Comparison of ENCODE assay signal across 23 cellular contexts in the genomic region with DNA sequence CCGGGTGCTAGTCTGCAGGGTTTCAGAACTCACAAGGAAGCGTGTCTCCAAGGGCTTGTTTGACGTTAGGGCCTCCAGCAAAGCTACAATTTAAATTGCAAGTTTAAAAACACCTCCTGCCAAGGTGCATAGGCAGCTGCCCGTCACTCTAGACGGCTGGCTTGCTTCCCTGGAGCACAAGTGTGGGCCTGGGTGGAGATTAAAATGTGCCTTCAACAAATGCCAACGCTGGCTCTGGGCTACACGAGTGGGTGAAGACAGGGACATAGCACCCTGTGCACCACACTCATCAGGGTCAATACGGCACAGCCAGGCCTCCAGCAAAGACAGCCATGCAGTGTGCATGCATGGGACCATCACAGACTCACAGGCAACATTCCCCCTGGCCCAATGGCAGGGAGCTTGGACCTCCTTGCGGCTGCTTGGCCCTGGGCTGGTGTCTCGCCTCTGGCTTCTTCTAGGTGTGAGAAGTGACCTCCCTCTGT. TPM values are rescaled to one million over a fixed set of nuclear protein-coding genes. Genes with fewer than 3 reads are reported as not detected.
DNase-seq lines count a peak whose midpoint lies in the region; ATAC-seq and TF ChIP-seq lines count a peak whose summit lies in the region.
"Had no signal": no experiment of that assay in that cellular context is flagged by ENCODE, and none has a peak within 500 bp of the region (broad histone marks: within the 10 kb centered on the region; RNA-seq: fewer than 3 reads in every experiment).

No MANE protein-coding gene starts in this region.

- H3K27me3 Mint-ChIP-seq in endodermal cell (ENCODE audit: insufficient read depth) (peaks cover 52% of the 10 kb centered on the region), progenitor cell of endocrine pancreas (peaks cover 55% of the 10 kb centered on the region)
- H3K27me3 Mint-ChIP-seq in naive thymus-derived CD4-positive, alpha-beta T cell = peaks cover 10 to 29% (median 11%) of the 10 kb centered on the region in 5 donors

- peaks cover 8% of the 10 kb centered on the region for H3K9me3 Mint-ChIP-seq in endodermal cell
- H3K9me3 Mint-ChIP-seq in progenitor cell of endocrine pancreas (ENCODE audit: low read depth) = peaks cover 3% of the 10 kb centered on the region
- H3K9me3 Mint-ChIP-seq in naive thymus-derived CD4-positive, alpha-beta T cell = peaks cover 0 to 5% (median 0%) of the 10 kb centered on the region in 11 donors

- H3K27ac ChIP-seq in endodermal cell (ENCODE audit: low read depth, low read length) = no peak overlapping the region
- no peak overlapping the region for H3K27ac ChIP-seq in naive thymus-derived CD4-positive, alpha-beta T cell (ENCODE audit: low read depth, low read length)
- H3K27ac ChIP-seq: SJCRH30 had no signal

- intact Hi-C loops in naive thymus-derived CD4-positive, alpha-beta T cell (cut with micrococcal nuclease) = no loop called here

- H3K4me1 Mint-ChIP-seq in endodermal cell (peaks cover 49% of the 10 kb centered on the region), progenitor cell of endocrine pancreas (ENCODE audit: low read depth) (peaks cover 23% of the 10 kb centered on the region)
- no peaks in the 10 kb centered on the region for H3K4me1 Mint-ChIP-seq in naive thymus-derived CD4-positive, alpha-beta T cell
- H3K4me1 Mint-ChIP-seq: CD14-positive monocyte, IgD-negative memory B cell had no signal

- H3K4me3 Mint-ChIP-seq in endodermal cell (no peak overlapping the region), progenitor cell of endocrine pancreas (ENCODE audit: low read depth) (no peak overlapping the region)
- H3K4me3 Mint-ChIP-seq in naive thymus-derived CD4-positive, alpha-beta T cell = no peak overlapping the region
- H3K4me3 Mint-ChIP-seq: CD14-positive monocyte, H9, IgD-negative memory B cell had no signal

- 88 to 91% methylated on average over 8 to 10 of the region's 10 CpGs for WGBS in endodermal cell (ENCODE audit: insufficient coverage in 1 of 2, insufficient read length in 1 of 2), 2 experiments

- TF ChIP-seq CTCF in endodermal cell (conservative IDR thresholded peaks at IDR 0.05) (no peak), progenitor cell of endocrine pancreas (IDR thresholded peaks at IDR 0.05; ENCODE audit: unreplicated experiment) (no peak)

- H3K27ac Mint-ChIP-seq in endodermal cell = no peak overlapping the region
- no peak overlapping the region for H3K27ac Mint-ChIP-seq in progenitor cell of endocrine pancreas
- H3K27ac Mint-ChIP-seq in naive thymus-derived CD4-positive, alpha-beta T cell = no peak overlapping the region
- H3K27ac Mint-ChIP-seq: CD14-positive monocyte, H9, IgD-negative memory B cell had no signal

- ATAC-seq in naive thymus-derived CD4-positive, alpha-beta T cell = no peak

- peaks cover 25% of the 10 kb centered on the region for H3K4me1 ChIP-seq in endodermal cell (ENCODE audit: control insufficient read depth, insufficient read depth, low read length)
- H3K4me1 ChIP-seq in naive thymus-derived CD4-positive, alpha-beta T cell (ENCODE audit: control insufficient read depth in 2 of 2, insufficient read depth in 2 of 2, low read length in 2 of 2) = no peaks in the 10 kb centered on the region
- H3K4me1 ChIP-seq: SJCRH30 had no signal

- peaks cover 7% of the 10 kb centered on the region for H3K9me3 ChIP-seq in endodermal cell (ENCODE audit: control insufficient read depth, low read length)
- H3K9me3 ChIP-seq in naive thymus-derived CD4-positive, alpha-beta T cell (ENCODE audit: control insufficient read depth in 2 of 3, low read length in 3 of 3) = no peaks in the 10 kb centered on the region
- H3K9me3 ChIP-seq: SJCRH30 had no signal

- H3K27me3 ChIP-seq in H7 (ENCODE audit: control insufficient read depth, insufficient read depth, low read length) (peaks cover 2% of the 10 kb centered on the region; the same call in 1 of the 2 replicates), endodermal cell (ENCODE audit: control insufficient read depth, insufficient read depth, low read length, poor library complexity, severe bottlenecking) (peaks cover 21% of the 10 kb centered on the region)
- no peaks in the 10 kb centered on the region for H3K27me3 ChIP-seq in naive thymus-derived CD4-positive, alpha-beta T cell (ENCODE audit: control insufficient read depth in 2 of 2, insufficient read depth in 2 of 2, low read length in 2 of 2)

- H3K36me3 Mint-ChIP-seq in endodermal cell (ENCODE audit: low read depth) (no peaks in the 10 kb centered on the region), progenitor cell of endocrine pancreas (ENCODE audit: insufficient read depth) (no peaks in the 10 kb centered on the region)
- no peaks in the 10 kb centered on the region for H3K36me3 Mint-ChIP-seq in naive thymus-derived CD4-positive, alpha-beta T cell
- H3K36me3 Mint-ChIP-seq: CD14-positive monocyte had no signal

- no peak overlapping the region for H3K9ac ChIP-seq in endodermal cell (ENCODE audit: extremely low read depth, low read length, poor library complexity, severe bottlenecking)

- DNase-seq in H7 (peak; percentile 24), endodermal cell (peak; percentile 33), islet precursor cell (peak; percentile 37), progenitor cell of endocrine pancreas (ENCODE audit: low spot score, unreplicated experiment) (peak; percentile 5), COLO668 (lab: John Stamatoyannopoulos, UW; ENCODE audit: unreplicated experiment) (no peak), NAMALWA (ENCODE audit: low spot score) (no peak)
- no peak for DNase-seq in naive thymus-derived CD4-positive, alpha-beta T cell
- DNase-seq: AML-193; COR-L47; EL; Kasumi-1; MM.1S; NCI-H1105; NCI-H1694 treated with DMSO at 0.1 percent for 48 hours; NCI-H226; NCI-H526 treated with DMSO at 0.1 percent for 48 hours; NK-92 treated with Interleukin-12 subunit alpha and Interleukin-12 subunit beta, amount 100 ng/mL, for 24 hours; RPMI8226; SJCRH30 had no signal

- CTCF ChIA-PET in naive thymus-derived CD4-positive, alpha-beta T cell (lab: Charles Lee) = no interaction called here

- no peak overlapping the region for H3K4me3 ChIP-seq in H7 (ENCODE audit: insufficient read depth, low read depth, low read length)
- no peak overlapping the region for H3K4me3 ChIP-seq in endodermal cell (ENCODE audit: low read length)
- H3K4me3 ChIP-seq in naive thymus-derived CD4-positive, alpha-beta T cell (ENCODE audit: low read length) = no peak overlapping the region
- H3K4me3 ChIP-seq: SJCRH30 had no signal

- POLR2A ChIA-PET in naive thymus-derived CD4-positive, alpha-beta T cell (lab: Charles Lee) = no interaction called here

- no peaks in the 10 kb centered on the region for H3K36me3 ChIP-seq in H7 (replicated peaks; ENCODE audit: control insufficient read depth, insufficient read depth, low read length)
- H3K36me3 ChIP-seq in endodermal cell (ENCODE audit: control insufficient read depth, insufficient read depth, low read length) = no peaks in the 10 kb centered on the region
- H3K36me3 ChIP-seq in naive thymus-derived CD4-positive, alpha-beta T cell (ENCODE audit: control insufficient read depth in 2 of 3, insufficient read depth in 3 of 3, low read length in 3 of 3) = no peaks in the 10 kb centered on the region
- H3K36me3 ChIP-seq: SJCRH30 had no signal

RNA-seq across cellular contexts. Expression of a gene that starts 48.4 kb away (rescaled TPM):
- 0.11 TPM in 1 of 2 replicates, not detected in the other for total RNA-seq in H7 (2014; rRNA removed; shearing (Covaris generic))
- not detected for total RNA-seq in endodermal cell
- polyA plus RNA-seq in endodermal cell (2013, experiment 1 of 2) = not detected
- 0.04 TPM for polyA plus RNA-seq in endodermal cell (2013, experiment 2 of 2)
- not detected in 2 replicates for total RNA-seq in progenitor cell of endocrine pancreas
- total RNA-seq in naive thymus-derived CD4-positive, alpha-beta T cell = not detected
- polyA plus RNA-seq in naive thymus-derived CD4-positive, alpha-beta T cell = not detected
- total RNA-seq: H9, HT-29, SJCRH30 had no signal
- polyA plus RNA-seq: CD14-positive monocyte, IgD-negative memory B cell had no signal

Comparison
In these comparisons a context has a peak if more than half of its experiments do, and no peak if none do; other contexts are left out.
1. DNase-seq: peak in H7 (single experiment), endodermal cell (single experiment), islet precursor cell (single experiment) and progenitor cell of endocrine pancreas (single experiment); none in COLO668 (single experiment), naive thymus-derived CD4-positive, alpha-beta T cell (0 of 9) and NAMALWA (single experiment).